1 cellular context compared by ENCODE assay signal in genomic region chr3:185687479-185687878, GRCh38.
TF ChIP-seq lines count a peak whose summit lies in the region.

No MANE protein-coding gene starts in this region.

TF ChIP-seq in IMR-90, 13 proteins besides CTCF, POLR2A, EP300 and RAD21 (continued from another document):
- no peak for TF ChIP-seq USF2 (IDR thresholded peaks at IDR 0.05; ENCODE audit: low read depth, low read length)
